Comparison of ENCODE assay signal across 8 cellular contexts in the genomic region with DNA sequence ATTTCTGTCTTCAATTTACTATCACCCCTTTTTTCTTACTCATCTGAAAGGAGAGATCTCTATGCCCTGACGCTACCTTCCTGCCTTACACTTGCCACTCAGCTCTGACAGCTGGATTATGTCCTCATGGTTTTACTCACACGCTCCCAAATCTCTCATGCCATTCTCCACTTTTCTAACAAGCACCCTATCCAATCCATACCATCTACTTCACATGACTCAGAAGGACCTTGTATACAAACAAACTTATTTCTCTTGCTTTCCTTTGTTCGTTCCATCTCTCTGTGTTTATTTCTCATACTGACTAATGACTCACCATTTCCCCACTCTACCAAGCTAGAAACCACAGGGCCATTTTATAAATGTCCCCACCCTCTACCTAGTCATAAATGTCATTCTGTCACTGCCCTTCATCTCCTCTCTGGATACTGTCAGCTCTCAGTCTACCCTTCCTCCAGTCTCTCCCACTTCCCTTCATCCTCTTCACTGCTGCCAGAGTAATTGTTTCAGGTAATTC.
DNase-seq lines count a peak whose midpoint lies in the region; ATAC-seq and TF ChIP-seq lines count a peak whose summit lies in the region.

No MANE protein-coding gene starts in this region.

- H3K4me3 Mint-ChIP-seq in CD4-positive, alpha-beta T cell: no peak overlapping the region
- H3K4me3 Mint-ChIP-seq in chondrocyte (ENCODE audit: unreplicated experiment): no peak overlapping the region

- H2AK5ac ChIP-seq in mesendoderm (ENCODE audit: low read length): no peak overlapping the region

- 92% methylated on average over 3 of the region's 3 CpGs for WGBS in esophagus muscularis mucosa
- no CpG with 5 or more reads among the region's 3 CpGs for WGBS in mesendoderm (ENCODE audit: extremely low coverage, insufficient coverage, low lambda C conversion rate)

- H3K9me3 Mint-ChIP-seq in CD4-positive, alpha-beta T cell: no peaks in the 10 kb centered on the region
- H3K9me3 Mint-ChIP-seq in chondrocyte (ENCODE audit: low read depth): peaks cover 4% of the 10 kb centered on the region

- H4K8ac ChIP-seq in mesendoderm (ENCODE audit: low read depth, low read length): no peak overlapping the region

- no peak overlapping the region for H3K56ac ChIP-seq in mesendoderm (ENCODE audit: low read length)

- no peaks in the 10 kb centered on the region for H3K79me1 ChIP-seq in mesendoderm (ENCODE audit: low read length)

- ATAC-seq in CD4-positive, alpha-beta T cell (ENCODE audit: poor library complexity): no peak
- ATAC-seq in GM19351 (IDR thresholded peaks at IDR 0.05; ENCODE audit: unreplicated experiment): peak; percentile 89
- peak; percentile 57 for ATAC-seq in HG03520 (IDR thresholded peaks at IDR 0.05; ENCODE audit: unreplicated experiment)
- ATAC-seq in HG02970 (IDR thresholded peaks at IDR 0.05; ENCODE audit: low FRiP score, unreplicated experiment): no peak

- POLR2A ChIA-PET in CD4-positive, alpha-beta T cell (lab: Charles Lee): interaction anchor here (0.6 kb wide), 1 partner anchor 47 kb away, joined by 3 read pairs; no protein-coding TSS in a partner anchor

- no peaks in the 10 kb centered on the region for H3K79me2 ChIP-seq in mesendoderm (ENCODE audit: control insufficient read depth, insufficient read depth, low read length)

- H3K27ac Mint-ChIP-seq in CD4-positive, alpha-beta T cell: peak overlapping the region; percentile 18
- peak overlapping the region; percentile 14 for H3K27ac Mint-ChIP-seq in chondrocyte (ENCODE audit: unreplicated experiment)

- no peaks in the 10 kb centered on the region for H3K9me3 ChIP-seq in CD4-positive, alpha-beta T cell (ENCODE audit: control insufficient read depth, low read length)
- H3K9me3 ChIP-seq in esophagus muscularis mucosa: no peaks in the 10 kb centered on the region

- no peak overlapping the region for H2BK5ac ChIP-seq in mesendoderm (ENCODE audit: low read length)

- no peak overlapping the region for H4K5ac ChIP-seq in mesendoderm (ENCODE audit: low read length)

- no peak overlapping the region for H3K27ac ChIP-seq in CD4-positive, alpha-beta T cell (ENCODE audit: low read depth, low read length)
- no peak overlapping the region for H3K27ac ChIP-seq in esophagus muscularis mucosa (replicated peaks in 1 of 4)
- H3K27ac ChIP-seq in mesendoderm (ENCODE audit: low read depth, low read length): no peak overlapping the region

- H3K4me1 Mint-ChIP-seq in CD4-positive, alpha-beta T cell (ENCODE audit: low read depth): no peaks in the 10 kb centered on the region
- peaks cover 46% of the 10 kb centered on the region for H3K4me1 Mint-ChIP-seq in chondrocyte (ENCODE audit: low read depth)

- H3K4me2 ChIP-seq in mesendoderm (ENCODE audit: low read length): no peak overlapping the region

- H3K36me3 ChIP-seq in esophagus muscularis mucosa (peaks cover 38 to 94% (median 80%) of the 10 kb centered on the region in 4 donors), mesendoderm (ENCODE audit: control insufficient read depth, insufficient read depth, low read length) (peaks cover 11% of the 10 kb centered on the region)

- no peak overlapping the region for H2BK15ac ChIP-seq in mesendoderm (replicated peaks; ENCODE audit: low read depth)

- H3K4me3 ChIP-seq in esophagus muscularis mucosa: no peak overlapping the region
- H3K4me3 ChIP-seq in mesendoderm (ENCODE audit: low read length): no peak overlapping the region

- no peaks in the 10 kb centered on the region for H3K27me3 Mint-ChIP-seq in CD4-positive, alpha-beta T cell
- H3K27me3 Mint-ChIP-seq in chondrocyte (ENCODE audit: low read depth): no peaks in the 10 kb centered on the region

- no peak overlapping the region for H3K23ac ChIP-seq in mesendoderm (ENCODE audit: low read length)

- no peak overlapping the region for H2BK120ac ChIP-seq in mesendoderm (ENCODE audit: low read depth, low read length)

- no peak for TF ChIP-seq EP300 in esophagus muscularis mucosa (IDR thresholded peaks at IDR 0.05)

- TF ChIP-seq CTCF in CD4-positive, alpha-beta T cell (IDR thresholded peaks at IDR 0.05): no peak
- TF ChIP-seq CTCF in chondrocyte (IDR thresholded peaks at IDR 0.05): no peak
- no peak for TF ChIP-seq CTCF in esophagus muscularis mucosa (IDR thresholded peaks at IDR 0.05)

- no peak overlapping the region for H3K9ac ChIP-seq in mesendoderm (ENCODE audit: low read length)

- DNase-seq in CD4-positive, alpha-beta T cell: no peak
- DNase-seq in chondrocyte (ENCODE audit: low spot score) (no peak), esophagus muscularis mucosa (ENCODE audit: extremely low spot score) (no peak), mesendoderm (no peak), NCI-H446 (lab: John Stamatoyannopoulos, UW) (no peak)

- no peaks in the 10 kb centered on the region for H3K27me3 ChIP-seq in CD4-positive, alpha-beta T cell (ENCODE audit: control insufficient read depth, insufficient read depth, low read length)
- H3K27me3 ChIP-seq in esophagus muscularis mucosa (no peaks in the 10 kb centered on the region), mesendoderm (ENCODE audit: insufficient read depth, low read length, poor library complexity) (no peaks in the 10 kb centered on the region)

- intact Hi-C loops in CD4-positive, alpha-beta T cell (cut with DNase I, micrococcal nuclease): no loop called here
- intact Hi-C loops in esophagus muscularis mucosa (cut with DNase I): no loop called here

- H3K4me1 ChIP-seq in esophagus muscularis mucosa (peaks cover 0 to 17% (median 0%) of the 10 kb centered on the region in 4 donors), mesendoderm (ENCODE audit: control insufficient read depth, low read depth, low read length) (no peaks in the 10 kb centered on the region)

- no peak overlapping the region for H3K4ac ChIP-seq in mesendoderm (ENCODE audit: low read depth, low read length)

- CTCF ChIA-PET in CD4-positive, alpha-beta T cell (lab: Charles Lee): interaction anchor here (1.0 kb wide), 1 partner anchor 10 kb away, joined by 3 read pairs; no protein-coding TSS in a partner anchor

- H3K36me3 Mint-ChIP-seq in CD4-positive, alpha-beta T cell (ENCODE audit: low read depth): peaks cover 97% of the 10 kb centered on the region
- H3K36me3 Mint-ChIP-seq in chondrocyte (ENCODE audit: low read depth): peaks cover 44% of the 10 kb centered on the region

- TF ChIP-seq POLR2A in esophagus muscularis mucosa (IDR thresholded peaks at IDR 0.05; ENCODE audit: low read depth): no peak

- H3K18ac ChIP-seq in mesendoderm (ENCODE audit: low read length): no peak overlapping the region

Comparison
In these comparisons a context has a peak if more than half of its experiments do, and no peak if none do; other contexts are left out.
1. ATAC-seq: peak in GM19351 (single experiment) and HG03520 (single experiment); none in CD4-positive, alpha-beta T cell (single experiment) and HG02970 (single experiment).